In the genomic region with DNA sequence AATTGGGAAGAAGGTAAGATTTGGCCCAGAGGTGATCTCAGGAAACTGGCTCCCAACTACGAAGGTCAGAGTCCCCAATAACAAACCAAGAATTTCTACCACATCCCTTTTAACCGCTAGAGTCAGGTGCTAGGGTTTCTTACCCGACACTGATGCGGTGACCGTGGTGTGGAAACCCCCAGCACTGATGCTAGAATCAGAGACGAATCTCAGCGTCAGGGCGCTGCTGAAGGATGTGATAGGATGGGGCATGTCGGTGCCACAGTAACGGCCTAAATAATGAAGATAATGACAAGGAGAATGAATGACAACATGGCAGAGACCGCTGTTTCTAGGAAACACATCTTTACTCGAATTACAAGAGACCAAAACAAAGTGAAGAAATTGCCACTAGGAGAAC, we compare ENCODE assay signal across 14 cellular contexts.
A peak's percentile ranks its signal among the peaks of the same experiment; 100 is the strongest.
DNase-seq lines count a peak whose midpoint lies in the region; ATAC-seq and TF ChIP-seq lines count a peak whose summit lies in the region.
"Had no signal": no experiment of that assay in that cellular context is flagged by ENCODE, and none has a peak within 500 bp of the region (broad histone marks: within the 10 kb centered on the region; RNA-seq: fewer than 3 reads in every experiment).

No MANE protein-coding gene starts in this region.

- no peaks in the 10 kb centered on the region for H3K9me3 ChIP-seq in CD4-positive, CD25-positive, alpha-beta regulatory T cell (ENCODE audit: control insufficient read depth in 2 of 2, low read length in 2 of 2)
- no peaks in the 10 kb centered on the region for H3K9me3 ChIP-seq in trophoblast cell (ENCODE audit: insufficient read depth, low read depth, low read length)

- H3K18ac ChIP-seq in trophoblast cell (ENCODE audit: low read length): no peak overlapping the region

- H3K27ac ChIP-seq in CD4-positive, CD25-positive, alpha-beta regulatory T cell (ENCODE audit: insufficient read depth, low read length, poor library complexity, severe bottlenecking): no peak overlapping the region
- no peak overlapping the region for H3K27ac ChIP-seq in trophoblast cell (ENCODE audit: low read depth, low read length)
- H3K27ac ChIP-seq: brain microvascular endothelial cell had no signal

- no peak overlapping the region for H3K14ac ChIP-seq in trophoblast cell (ENCODE audit: low read length)

- H3K79me1 ChIP-seq in trophoblast cell (ENCODE audit: low read length): no peaks in the 10 kb centered on the region

- DNase-seq in T-helper 2 cell (peak in 3 of 5 experiments; percentile 44 to 68 (median 64)), trophoblast cell (no peak), DMS153 (lab: John Stamatoyannopoulos, UW) (no peak)
- DNase-seq in T-helper 2 cell treated with Interferon-gamma antibody and Interleukin-4, amounts not matched to agents 5 μg/mL and 100 μg/mL, for 36 hours (ENCODE audit: low spot score): no peak
- DNase-seq in CD4-positive, CD25-positive, alpha-beta regulatory T cell: peak in 2 of 3 donors; percentile 27 to 34
- peak; percentile 57 for DNase-seq in activated CD8-positive, alpha-beta T cell treated with anti-CD3 and anti-CD28 coated beads for 36 hours
- peak; percentile 40 for DNase-seq in effector CD4-positive, alpha-beta T cell
- DNase-seq: 8988T, brain microvascular endothelial cell, NCI-H187 treated with DMSO at 0.1 percent for 48 hours had no signal

- H3K4ac ChIP-seq in trophoblast cell (ENCODE audit: low read depth, low read length): no peak overlapping the region

- H3K27me3 Mint-ChIP-seq in T-helper 2 cell treated with Interferon-gamma antibody and Interleukin-4, amounts not matched to agents 5 μg/mL and 100 μg/mL, for 36 hours (ENCODE audit: low read depth): peaks cover 5% of the 10 kb centered on the region
- H3K27me3 Mint-ChIP-seq in CD4-positive, CD25-positive, alpha-beta regulatory T cell: no peaks in the 10 kb centered on the region
- H3K27me3 Mint-ChIP-seq in activated CD8-positive, alpha-beta T cell treated with anti-CD3 and anti-CD28 coated beads for 36 hours: no peaks in the 10 kb centered on the region
- H3K27me3 Mint-ChIP-seq: activated naive CD4-positive, alpha-beta T cell treated with anti-CD3 and anti-CD28 coated beads, Interleukin-2, amount 50 U/mL, for 24 hours had no signal

- no peak overlapping the region for H3K4me2 ChIP-seq in trophoblast cell (ENCODE audit: low read length)

- no peak overlapping the region for H4K12ac ChIP-seq in trophoblast cell (ENCODE audit: low read depth, low read length)

- CTCF ChIA-PET in activated CD8-positive, alpha-beta T cell treated with anti-CD3 and anti-CD28 coated beads for 36 hours (lab: Charles Lee): no interaction called here

- no peaks in the 10 kb centered on the region for H3K27me3 ChIP-seq in CD4-positive, CD25-positive, alpha-beta regulatory T cell (ENCODE audit: control insufficient read depth, insufficient read depth, low read length)
- no peaks in the 10 kb centered on the region for H3K27me3 ChIP-seq in trophoblast cell (ENCODE audit: insufficient read depth, low read length)
- H3K27me3 ChIP-seq: brain microvascular endothelial cell had no signal

- H3K4me3 ChIP-seq in CD4-positive, CD25-positive, alpha-beta regulatory T cell (ENCODE audit: low read depth, low read length): no peak overlapping the region
- no peak overlapping the region for H3K4me3 ChIP-seq in trophoblast cell (ENCODE audit: low read depth, low read length)
- H3K4me3 ChIP-seq: K562 had no signal

- no peak overlapping the region for H3K23ac ChIP-seq in trophoblast cell (ENCODE audit: low read length)

- no peak overlapping the region for H3K4me3 Mint-ChIP-seq in T-helper 2 cell treated with Interferon-gamma antibody and Interleukin-4, amounts not matched to agents 5 μg/mL and 100 μg/mL, for 36 hours
- H3K4me3 Mint-ChIP-seq in CD4-positive, CD25-positive, alpha-beta regulatory T cell: no peak overlapping the region
- H3K4me3 Mint-ChIP-seq in activated CD8-positive, alpha-beta T cell treated with anti-CD3 and anti-CD28 coated beads for 36 hours: no peak overlapping the region
- H3K4me3 Mint-ChIP-seq: activated naive CD4-positive, alpha-beta T cell treated with anti-CD3 and anti-CD28 coated beads, Interleukin-2, amount 50 U/mL, for 24 hours; WTC11 had no signal

- no peak overlapping the region for H3K27ac Mint-ChIP-seq in T-helper 2 cell treated with Interferon-gamma antibody and Interleukin-4, amounts not matched to agents 5 μg/mL and 100 μg/mL, for 36 hours
- H3K27ac Mint-ChIP-seq in CD4-positive, CD25-positive, alpha-beta regulatory T cell: peak overlapping the region in 1 of 3 donors; percentile 42
- H3K27ac Mint-ChIP-seq in activated CD8-positive, alpha-beta T cell treated with anti-CD3 and anti-CD28 coated beads for 36 hours: no peak overlapping the region
- H3K27ac Mint-ChIP-seq: activated naive CD4-positive, alpha-beta T cell treated with anti-CD3 and anti-CD28 coated beads, Interleukin-2, amount 50 U/mL, for 24 hours; WTC11 had no signal

- peaks cover 14% of the 10 kb centered on the region for H3K4me1 ChIP-seq in CD4-positive, CD25-positive, alpha-beta regulatory T cell (ENCODE audit: control insufficient read depth, insufficient read depth, low read length, poor library complexity, severe bottlenecking)
- no peaks in the 10 kb centered on the region for H3K4me1 ChIP-seq in trophoblast cell (ENCODE audit: control insufficient read depth in 1 of 2, insufficient read depth in 2 of 2, low read length in 2 of 2)

- no peak overlapping the region for H2AFZ ChIP-seq in trophoblast cell (ENCODE audit: insufficient read depth, low read length, poor library complexity)

- H2BK5ac ChIP-seq in trophoblast cell (ENCODE audit: low read depth, low read length, poor library complexity): no peak overlapping the region

- no CpG with 5 or more reads among the region's 12 CpGs for WGBS in trophoblast cell (ENCODE audit: extremely low coverage, insufficient coverage, insufficient read length)

- peak in 1 of 2 donors; percentile 69 for ATAC-seq in CD4-positive, CD25-positive, alpha-beta regulatory T cell (ENCODE audit: low read depth in 2 of 2)
- peak; percentile 55 for ATAC-seq in activated CD8-positive, alpha-beta T cell treated with anti-CD3 and anti-CD28 coated beads for 36 hours
- ATAC-seq in GM18511 (IDR thresholded peaks at IDR 0.05; ENCODE audit: unreplicated experiment): no peak
- ATAC-seq: K562, WTC11 had no signal

- no peaks in the 10 kb centered on the region for H3K79me2 ChIP-seq in trophoblast cell (ENCODE audit: control insufficient read depth, insufficient read depth, low read length, poor library complexity)

- no peak overlapping the region for H4K91ac ChIP-seq in trophoblast cell (ENCODE audit: low read depth, low read length)

- peaks cover 10% of the 10 kb centered on the region for H3K4me1 Mint-ChIP-seq in T-helper 2 cell treated with Interferon-gamma antibody and Interleukin-4, amounts not matched to agents 5 μg/mL and 100 μg/mL, for 36 hours (ENCODE audit: low read depth)
- H3K4me1 Mint-ChIP-seq in CD4-positive, CD25-positive, alpha-beta regulatory T cell: peaks cover 10 to 21% (median 18%) of the 10 kb centered on the region in 4 donors
- H3K4me1 Mint-ChIP-seq in activated CD8-positive, alpha-beta T cell treated with anti-CD3 and anti-CD28 coated beads for 36 hours (ENCODE audit: low read depth): peaks cover 18% of the 10 kb centered on the region

- no peaks in the 10 kb centered on the region for H3K36me3 ChIP-seq in CD4-positive, CD25-positive, alpha-beta regulatory T cell (ENCODE audit: control insufficient read depth, insufficient read depth, low read length)
- H3K36me3 ChIP-seq in trophoblast cell (ENCODE audit: control insufficient read depth in 1 of 2, insufficient read depth in 2 of 2, low read length in 2 of 2): no peaks in the 10 kb centered on the region
- H3K36me3 ChIP-seq: brain microvascular endothelial cell had no signal

- intact Hi-C loops in activated CD8-positive, alpha-beta T cell treated with anti-CD3 and anti-CD28 coated beads for 36 hours (cut with micrococcal nuclease): no loop called here

- H3K9ac ChIP-seq in trophoblast cell (ENCODE audit: low read length): no peak overlapping the region

- H4K8ac ChIP-seq in trophoblast cell (ENCODE audit: low read depth, low read length): no peak overlapping the region

- H2BK120ac ChIP-seq in trophoblast cell (ENCODE audit: insufficient read depth, low read length, poor library complexity): no peak overlapping the region

- POLR2A ChIA-PET in activated CD8-positive, alpha-beta T cell treated with anti-CD3 and anti-CD28 coated beads for 36 hours (lab: Charles Lee): interaction anchor here (1.0 kb wide), 1 partner anchor 290 kb away, joined by 3 read pairs; no protein-coding TSS in a partner anchor

- no peak overlapping the region for H2AK5ac ChIP-seq in trophoblast cell (ENCODE audit: low read length)

- no peak overlapping the region for H2BK12ac ChIP-seq in trophoblast cell (ENCODE audit: low read length)

- H3K9me3 Mint-ChIP-seq in T-helper 2 cell treated with Interferon-gamma antibody and Interleukin-4, amounts not matched to agents 5 μg/mL and 100 μg/mL, for 36 hours: no peaks in the 10 kb centered on the region
- no peaks in the 10 kb centered on the region for H3K9me3 Mint-ChIP-seq in CD4-positive, CD25-positive, alpha-beta regulatory T cell
- H3K9me3 Mint-ChIP-seq in activated CD8-positive, alpha-beta T cell treated with anti-CD3 and anti-CD28 coated beads for 36 hours: no peaks in the 10 kb centered on the region
- H3K9me3 Mint-ChIP-seq: activated naive CD4-positive, alpha-beta T cell treated with anti-CD3 and anti-CD28 coated beads, Interleukin-2, amount 50 U/mL, for 24 hours; WTC11 had no signal

- no peaks in the 10 kb centered on the region for H3K36me3 Mint-ChIP-seq in T-helper 2 cell treated with Interferon-gamma antibody and Interleukin-4, amounts not matched to agents 5 μg/mL and 100 μg/mL, for 36 hours (ENCODE audit: low read depth)
- peaks cover 29% of the 10 kb centered on the region for H3K36me3 Mint-ChIP-seq in CD4-positive, CD25-positive, alpha-beta regulatory T cell
- H3K36me3 Mint-ChIP-seq in activated CD8-positive, alpha-beta T cell treated with anti-CD3 and anti-CD28 coated beads for 36 hours (ENCODE audit: low read depth): peaks cover 3% of the 10 kb centered on the region
- H3K36me3 Mint-ChIP-seq: WTC11 had no signal

- TF ChIP-seq CTCF in activated CD8-positive, alpha-beta T cell treated with anti-CD3 and anti-CD28 coated beads for 36 hours (IDR thresholded peaks at IDR 0.05): no peak

Comparison
In these comparisons a context has a peak if more than half of its experiments do, and no peak if none do; other contexts are left out.
1. DNase-seq: peak in T-helper 2 cell (3 of 5), CD4-positive, CD25-positive, alpha-beta regulatory T cell (2 of 3), activated CD8-positive, alpha-beta T cell treated with anti-CD3 and anti-CD28 coated beads for 36 hours (single experiment) and effector CD4-positive, alpha-beta T cell (single experiment); none in T-helper 2 cell treated with Interferon-gamma antibody and Interleukin-4, amounts not matched to agents 5 μg/mL and 100 μg/mL, for 36 hours (single experiment), trophoblast cell (0 of 2) and DMS153 (single experiment).